In genomic region chr16:55257971-55258613, GRCh38 we compare ENCODE assay signal across 8 cellular contexts.
A peak's percentile ranks its signal among the peaks of the same experiment; 100 is the strongest.
DNase-seq lines count a peak whose midpoint lies in the region; ATAC-seq and TF ChIP-seq lines count a peak whose summit lies in the region.

No MANE protein-coding gene starts in this region.

- H3K27me3 ChIP-seq in dorsolateral prefrontal cortex (peaks cover 0 to 6% (median 0%) of the 10 kb centered on the region in 45 donors), vagina (no peaks in the 10 kb centered on the region), gastroesophageal sphincter (peaks cover 21% of the 10 kb centered on the region)
- no peaks in the 10 kb centered on the region for H3K27me3 ChIP-seq in naive thymus-derived CD4-positive, alpha-beta T cell (ENCODE audit: control insufficient read depth in 2 of 2, insufficient read depth in 2 of 2, low read length in 2 of 2)

- no peaks in the 10 kb centered on the region for H3K9me3 ChIP-seq in naive thymus-derived CD4-positive, alpha-beta T cell (ENCODE audit: control insufficient read depth in 2 of 3, low read length in 3 of 3)
- H3K9me3 ChIP-seq in vagina (no peaks in the 10 kb centered on the region), gastroesophageal sphincter (peaks cover 0 to 17% (median 0%) of the 10 kb centered on the region in 3 donors)

- no peaks in the 10 kb centered on the region for H3K36me3 Mint-ChIP-seq in naive thymus-derived CD4-positive, alpha-beta T cell

- H3K4me1 Mint-ChIP-seq in naive thymus-derived CD4-positive, alpha-beta T cell: no peaks in the 10 kb centered on the region

- H3K27me3 Mint-ChIP-seq in naive thymus-derived CD4-positive, alpha-beta T cell: peaks cover 0 to 24% (median 11%) of the 10 kb centered on the region in 5 donors

- no peaks in the 10 kb centered on the region for H3K36me3 ChIP-seq in naive thymus-derived CD4-positive, alpha-beta T cell (ENCODE audit: control insufficient read depth in 2 of 3, insufficient read depth in 3 of 3, low read length in 3 of 3)
- no peaks in the 10 kb centered on the region for H3K36me3 ChIP-seq in vagina
- H3K36me3 ChIP-seq in gastroesophageal sphincter: no peaks in the 10 kb centered on the region

- POLR2A ChIA-PET in naive thymus-derived CD4-positive, alpha-beta T cell (lab: Charles Lee): no interaction called here

- no peak for TF ChIP-seq EP300 in gastroesophageal sphincter (IDR thresholded peaks at IDR 0.05)

- H3K27ac Mint-ChIP-seq in naive thymus-derived CD4-positive, alpha-beta T cell: no peak overlapping the region

- H3K27ac ChIP-seq in dorsolateral prefrontal cortex (no peak overlapping the region), vagina (no peak overlapping the region), gastroesophageal sphincter (no peak overlapping the region)
- no peak overlapping the region for H3K27ac ChIP-seq in naive thymus-derived CD4-positive, alpha-beta T cell (ENCODE audit: low read depth, low read length)

- intact Hi-C loops in dorsolateral prefrontal cortex (cut with DNase I) (no loop called here), vagina (cut with DNase I) (no loop called here)
- intact Hi-C loops in naive thymus-derived CD4-positive, alpha-beta T cell (cut with micrococcal nuclease): no loop called here

- H3K4me1 ChIP-seq in naive thymus-derived CD4-positive, alpha-beta T cell (ENCODE audit: control insufficient read depth in 2 of 2, insufficient read depth in 2 of 2, low read length in 2 of 2): no peaks in the 10 kb centered on the region
- H3K4me1 ChIP-seq in vagina (no peaks in the 10 kb centered on the region), gastroesophageal sphincter (no peaks in the 10 kb centered on the region)

- H3K9me3 Mint-ChIP-seq in naive thymus-derived CD4-positive, alpha-beta T cell: peaks cover 0 to 19% (median 5%) of the 10 kb centered on the region in 11 donors

- WGBS in gastroesophageal sphincter (ENCODE audit: low coverage in 1 of 2), 2 donors: 54 to 75% methylated on average over 5 to 6 of the region's 9 CpGs

- H3K4me3 Mint-ChIP-seq in naive thymus-derived CD4-positive, alpha-beta T cell: no peak overlapping the region

- TF ChIP-seq CTCF in dorsolateral prefrontal cortex (IDR thresholded peaks at IDR 0.05 in 54 of 56, conservative IDR thresholded peaks at IDR 0.05 in 2 of 56; ENCODE audit: low read depth in 1 of 56, partially characterized antibody in 56 of 56) (peak in 38 of 56 donors; percentile 9 to 49 (median 30)), vagina (IDR thresholded peaks at IDR 0.05) (peak in 2 of 3 experiments; percentile 28 to 38), gastroesophageal sphincter (IDR thresholded peaks at IDR 0.05) (peak in 2 of 4 experiments; percentile 16 to 50)

- H3K4me3 ChIP-seq in dorsolateral prefrontal cortex (no peak overlapping the region), vagina (no peak overlapping the region), gastroesophageal sphincter (no peak overlapping the region)
- H3K4me3 ChIP-seq in naive thymus-derived CD4-positive, alpha-beta T cell (ENCODE audit: low read length): no peak overlapping the region

- TF ChIP-seq POLR2A in vagina (IDR thresholded peaks at IDR 0.05) (no peak), gastroesophageal sphincter (IDR thresholded peaks at IDR 0.05) (no peak)

- ATAC-seq in GM18861 (IDR thresholded peaks at IDR 0.05; ENCODE audit: unreplicated experiment) (peak; percentile 66), HG03520 (IDR thresholded peaks at IDR 0.05; ENCODE audit: unreplicated experiment) (peak; percentile 64), gastroesophageal sphincter (no peak)
- peak; percentile 53 for ATAC-seq in naive thymus-derived CD4-positive, alpha-beta T cell

- DNase-seq in Ammon's horn (ENCODE audit: low spot score) (peak; percentile 11), T-helper 9 cell (peak; percentile 14), dorsolateral prefrontal cortex (no peak), vagina (ENCODE audit: extremely low spot score in 2 of 2) (peak; percentile 58 to 74)
- peak in 7 of 9 donors; percentile 2 to 48 (median 14) for DNase-seq in naive thymus-derived CD4-positive, alpha-beta T cell

- CTCF ChIA-PET in naive thymus-derived CD4-positive, alpha-beta T cell (lab: Charles Lee): no interaction called here

Comparison
In these comparisons a context has a peak if more than half of its experiments do, and no peak if none do; other contexts are left out.
1. DNase-seq: peak in Ammon's horn (single experiment), T-helper 9 cell (single experiment), naive thymus-derived CD4-positive, alpha-beta T cell (7 of 9) and vagina (2 of 2); none in dorsolateral prefrontal cortex (0 of 10).